In genomic region chr12:89524201-89525001, GRCh38 we compare ENCODE assay signal across 8 cellular contexts. TPM values are rescaled to one million over a fixed set of nuclear protein-coding genes. Genes with fewer than 3 reads are reported as not detected.
A peak's percentile ranks its signal among the peaks of the same experiment; 100 is the strongest.
DNase-seq lines count a peak whose midpoint lies in the region; ATAC-seq and TF ChIP-seq lines count a peak whose summit lies in the region.

TSS of gene GALNT4 (minus strand) at chr12:89524796. CDS start at chr12:89524549, 247 bp downstream.

- H3K27me3 ChIP-seq in GM06990 (replicated peaks; ENCODE audit: control insufficient read depth, insufficient read depth, low read length) = no peaks in the 10 kb centered on the region
- H3K27me3 ChIP-seq in adipocyte (replicated peaks; ENCODE audit: control insufficient read depth, insufficient read depth, low read length) = no peaks in the 10 kb centered on the region
- no peaks in the 10 kb centered on the region for H3K27me3 ChIP-seq in heart left ventricle
- no peaks in the 10 kb centered on the region for H3K27me3 ChIP-seq in upper lobe of right lung

- intact Hi-C loops in heart left ventricle (cut with DNase I) = loop anchor here (1.0 to 10.0 kb wide), 13 partner anchors 37 to 507 kb away; partner anchors contain the start of gene DUSP6 (in 4 of the 10)
- intact Hi-C loops in posterior cingulate gyrus (cut with DNase I) = loop anchor here (1.0 to 5.0 kb wide), 2 partner anchors 54 to 1382 kb away; partner anchors contain the start of genes CEP290 and TMTC3
- intact Hi-C loops in upper lobe of right lung (cut with DNase I) = no loop called here

- peak; percentile 83 to 95 (median 93) for ATAC-seq in heart left ventricle
- peak; percentile 95 for ATAC-seq in upper lobe of right lung

- peak; percentile 79 for TF ChIP-seq CTCF in GM06990 (IDR thresholded peaks at IDR 0.05; ENCODE audit: insufficient read depth, low read length, poor library complexity, severe bottlenecking)
- peak; percentile 78 for TF ChIP-seq CTCF in LNCaP clone FGC (IDR thresholded peaks at IDR 0.05; ENCODE audit: control insufficient read depth, extremely low read depth, insufficient read depth)
- peak; percentile 56 to 81 (median 67) for TF ChIP-seq CTCF in heart left ventricle (IDR thresholded peaks at IDR 0.05)
- TF ChIP-seq CTCF in upper lobe of right lung (IDR thresholded peaks at IDR 0.05) = peak; percentile 67

- peak within 1 kb of the TSS; percentile 96 for H3K9ac ChIP-seq in adipocyte (ENCODE audit: low read length)

- DNase-seq in GM06990 (ENCODE audit: extremely low read depth, insufficient read length) = peak; percentile 85
- peak; percentile 11 for DNase-seq in GOT3 (lab: John Stamatoyannopoulos, UW)
- DNase-seq in LNCaP clone FGC (ENCODE audit: low read depth) = peak; percentile 54
- peak; percentile 72 to 79 for DNase-seq in SW 1271 (lab: John Stamatoyannopoulos, UW)
- peak; percentile 97 for DNase-seq in adipocyte (ENCODE audit: low read depth)
- DNase-seq in heart left ventricle = peak; percentile 88 to 90 (median 89)
- DNase-seq in posterior cingulate gyrus = peak; percentile 58 to 96 (median 76)
- DNase-seq in upper lobe of right lung = peak; percentile 93

- H3K9me3 ChIP-seq in adipocyte (ENCODE audit: control insufficient read depth, low read length) = no peaks in the 10 kb centered on the region
- no peaks in the 10 kb centered on the region for H3K9me3 ChIP-seq in heart left ventricle
- H3K9me3 ChIP-seq in upper lobe of right lung = no peaks in the 10 kb centered on the region

- H3K4me1 ChIP-seq in adipocyte (ENCODE audit: control insufficient read depth, insufficient read depth, low read length) (peaks cover 32% of the 10 kb centered on the region), heart left ventricle (peaks cover 6 to 50% (median 34%) of the 10 kb centered on the region in 12 donors), upper lobe of right lung (peaks cover 35% of the 10 kb centered on the region)

- peak within 1 kb of the TSS; percentile 89 for H3K4me3 ChIP-seq in GM06990 (replicated peaks; ENCODE audit: low read depth, low read length)
- peak within 1 kb of the TSS; percentile 87 for H3K4me3 ChIP-seq in LNCaP clone FGC (ENCODE audit: low read depth, low read length)
- peak within 1 kb of the TSS; percentile 99 for H3K4me3 ChIP-seq in adipocyte (ENCODE audit: low read length)
- H3K4me3 ChIP-seq in heart left ventricle = peak within 1 kb of the TSS; percentile 68 to 97 (median 92)
- H3K4me3 ChIP-seq in upper lobe of right lung = peak within 1 kb of the TSS; percentile 89

- H3K27ac ChIP-seq in heart left ventricle (peak within 1 kb of the TSS; percentile 74 to 95 (median 90)), upper lobe of right lung (peak within 1 kb of the TSS; percentile 89)

- H3K36me3 ChIP-seq in GM06990 (ENCODE audit: control insufficient read depth, insufficient read depth, low read length) = no peaks in the 10 kb centered on the region
- no peaks in the 10 kb centered on the region for H3K36me3 ChIP-seq in adipocyte (ENCODE audit: control insufficient read depth, insufficient read depth, low read length, severe bottlenecking)
- H3K36me3 ChIP-seq in heart left ventricle = peaks cover 0 to 3% (median 0%) of the 10 kb centered on the region in 9 donors
- H3K36me3 ChIP-seq in upper lobe of right lung = no peaks in the 10 kb centered on the region

- WGBS in heart left ventricle, 4 donors = 1 to 3% (median 2%) methylated on average over 36 to 41 of the region's 41 CpGs

- TF ChIP-seq POLR2A in heart left ventricle (IDR thresholded peaks at IDR 0.05) = peak in 1 of 2 donors; percentile 62

RNA-seq across cellular contexts. Expression of gene GALNT4, which starts in this region (rescaled TPM):
- total RNA-seq in heart left ventricle (1 to 10 TPM; 1.9 to 5.4 (median 2.5) TPM), upper lobe of right lung (7.8 TPM)
- 1 to 10 TPM; 1.4 to 1.6 TPM for polyA plus RNA-seq in heart left ventricle

Comparison
In these comparisons a context has a peak if more than half of its experiments do, and no peak if none do; other contexts are left out.
1. Peak in every context shown above with its lines: DNase-seq, ATAC-seq, H3K4me3 ChIP-seq and H3K27ac ChIP-seq.
2. DNase-seq: peak in every context shown above with its lines; median percentile 97 in adipocyte; 93 in upper lobe of right lung; 89 in heart left ventricle; 85 in GM06990; 76 in posterior cingulate gyrus; 76 in SW 1271; 54 in LNCaP clone FGC; 11 in GOT3.